Comparison of ENCODE assay signal across 1 cellular context in genomic region chr3:152922554-152922953, GRCh38.
TF ChIP-seq lines count a peak whose summit lies in the region.

No MANE protein-coding gene starts in this region.

TF ChIP-seq in K562, 482 proteins besides CTCF, POLR2A, EP300 and RAD21 (continued from another document):
- TF ChIP-seq ZBTB7A (IDR thresholded peaks at IDR 0.05; ENCODE audit: borderline replicate concordance, control insufficient read depth, low read depth, low read length) (no peak), IRF1 (CRISPR knock-in tag; IDR thresholded peaks at IDR 0.05; ENCODE audit: borderline replicate concordance) (no peak)
